ENCODE assay signal across 1 cellular context in the genomic region with DNA sequence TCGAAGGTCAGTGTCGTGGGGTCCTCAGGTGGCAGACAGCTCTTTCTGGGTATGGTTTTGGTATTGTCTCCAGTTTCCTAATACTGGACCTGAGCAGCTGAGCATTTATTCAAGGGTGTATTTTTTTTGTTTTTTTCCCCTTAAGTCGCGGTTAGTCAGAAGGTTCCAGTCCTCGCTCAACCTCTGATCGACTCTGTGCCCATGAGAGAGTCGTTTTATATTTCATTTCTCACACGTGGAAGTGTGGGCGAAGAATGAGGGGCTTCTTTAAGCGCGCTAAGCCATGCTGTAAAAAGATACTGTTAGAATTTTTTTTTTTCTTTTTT.
TF ChIP-seq lines count a peak whose summit lies in the region.

No MANE protein-coding gene starts in this region.

TF ChIP-seq in HepG2, 621 proteins besides CTCF, POLR2A, EP300 and RAD21 (continued from another document):
- peak; percentile 9 for TF ChIP-seq ZNF781 (CRISPR knock-in tag; IDR thresholded peaks at IDR 0.05; ENCODE audit: borderline replicate concordance, not compliant biosample characterization)
- no peak for TF ChIP-seq FIP1L1 (IDR thresholded peaks at IDR 0.05; ENCODE audit: borderline replicate concordance, insufficient read depth, low read depth, low read length)
- TF ChIP-seq, protein P1, sequence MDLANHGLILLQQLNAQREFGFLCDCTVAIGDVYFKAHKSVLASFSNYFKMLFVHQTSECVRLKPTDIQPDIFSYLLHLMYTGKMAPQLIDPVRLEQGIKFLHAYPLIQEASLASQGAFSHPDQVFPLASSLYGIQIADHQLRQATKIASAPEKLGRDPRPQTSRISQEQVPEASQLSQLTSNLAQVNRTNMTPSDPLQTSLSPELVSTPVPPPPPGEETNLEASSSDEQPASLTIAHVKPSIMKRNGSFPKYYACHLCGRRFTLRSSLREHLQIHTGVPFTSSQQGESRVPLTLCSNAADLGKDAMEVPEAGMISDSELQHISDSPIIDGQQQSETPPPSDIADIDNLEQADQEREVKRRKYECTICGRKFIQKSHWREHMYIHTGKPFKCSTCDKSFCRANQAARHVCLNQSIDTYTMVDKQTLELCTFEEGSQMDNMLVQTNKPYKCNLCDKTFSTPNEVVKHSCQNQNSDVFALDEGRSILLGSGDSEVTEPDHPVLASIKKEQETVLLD (CRISPR knock-in tag; IDR thresholded peaks at IDR 0.05; ENCODE audit: low read depth): no peak
- no peak for TF ChIP-seq TFDP2 (CRISPR knock-in tag; IDR thresholded peaks at IDR 0.05)
- TF ChIP-seq KLF13 (CRISPR knock-in tag; IDR thresholded peaks at IDR 0.05): no peak
- no peak for TF ChIP-seq CREB1 (IDR thresholded peaks at IDR 0.05)
- TF ChIP-seq CREB1 (CRISPR knock-in tag; IDR thresholded peaks at IDR 0.05): no peak
- no peak for TF ChIP-seq ZNF484 (CRISPR knock-in tag; IDR thresholded peaks at IDR 0.05; ENCODE audit: borderline replicate concordance, low read depth)
- 0 out of 2 replicates have a peak, but pooled peaks have one; percentile 24 for TF ChIP-seq ZNF30 (CRISPR knock-in tag; IDR thresholded peaks at IDR 0.05)
- TF ChIP-seq ZNF468 (CRISPR knock-in tag; IDR thresholded peaks at IDR 0.05): no peak
- TF ChIP-seq ZNF619 (CRISPR knock-in tag; IDR thresholded peaks at IDR 0.05): no peak
- no peak for TF ChIP-seq SAFB2 (CRISPR knock-in tag; IDR thresholded peaks at IDR 0.05; ENCODE audit: borderline replicate concordance, low read depth)
- peak; percentile 21; the same call in 1 of the 2 replicates for TF ChIP-seq ZNF510 (CRISPR knock-in tag; IDR thresholded peaks at IDR 0.05; ENCODE audit: low read depth)
- TF ChIP-seq ZNF549 (CRISPR knock-in tag; IDR thresholded peaks at IDR 0.05): no peak
- peak; percentile 28; the same call in 1 of the 2 replicates for TF ChIP-seq ZNF878 (CRISPR knock-in tag; IDR thresholded peaks at IDR 0.05)
- TF ChIP-seq RFXANK (CRISPR knock-in tag; IDR thresholded peaks at IDR 0.05): no peak
- no peak for TF ChIP-seq RXRA (CRISPR knock-in tag; IDR thresholded peaks at IDR 0.05)
- no peak for TF ChIP-seq ZNF761 (CRISPR knock-in tag; conservative IDR thresholded peaks at IDR 0.05)
- TF ChIP-seq SP140L (CRISPR knock-in tag; IDR thresholded peaks at IDR 0.05; ENCODE audit: borderline replicate concordance): no peak
- no peak for TF ChIP-seq KDM5A (IDR thresholded peaks at IDR 0.05; ENCODE audit: borderline replicate concordance, low read length)
- no peak; the same call in 1 of the 2 replicates for TF ChIP-seq FOXC1 (CRISPR knock-in tag; IDR thresholded peaks at IDR 0.05; ENCODE audit: borderline replicate concordance)
TF ChIP-seq in HepG2: peak in this region for 35.
